Comparison of ENCODE assay signal across 9 cellular contexts in genomic region chr7:29883462-29884398, GRCh38.
A peak's percentile ranks its signal among the peaks of the same experiment; 100 is the strongest.
DNase-seq lines count a peak whose midpoint lies in the region; ATAC-seq and TF ChIP-seq lines count a peak whose summit lies in the region.
"Had no signal": no experiment of that assay in that cellular context is flagged by ENCODE, and none has a peak within 500 bp of the region (broad histone marks: within the 10 kb centered on the region; RNA-seq: fewer than 3 reads in every experiment).

No MANE protein-coding gene starts in this region.

- ATAC-seq in GM19397 (IDR thresholded peaks at IDR 0.05; ENCODE audit: unreplicated experiment) (no peak), GM18511 (IDR thresholded peaks at IDR 0.05; ENCODE audit: unreplicated experiment) (no peak), HG03521 (IDR thresholded peaks at IDR 0.05; ENCODE audit: unreplicated experiment) (no peak), HG03571 (IDR thresholded peaks at IDR 0.05; ENCODE audit: unreplicated experiment) (no peak)

- no peak for DNase-seq in CD14-positive monocyte (ENCODE audit: low spot score)
- DNase-seq in NCI-H2196 (lab: John Stamatoyannopoulos, UW; ENCODE audit: unreplicated experiment), result peak; percentile 43
- DNase-seq in epithelial cell of proximal tubule (ENCODE audit: low read depth), result no peak
- DNase-seq in nephron progenitor cell, result peak; percentile 41
- DNase-seq: Karpas-422 had no signal

- no peak for TF ChIP-seq CTCF in CD14-positive monocyte (IDR thresholded peaks at IDR 0.05)
- no peak for TF ChIP-seq CTCF in epithelial cell of proximal tubule (conservative IDR thresholded peaks at IDR 0.05; ENCODE audit: low read depth, low read length)
- TF ChIP-seq CTCF in nephron progenitor cell (IDR thresholded peaks at IDR 0.05), result no peak

- H3K36me3 Mint-ChIP-seq in CD14-positive monocyte (peaks cover 0 to 2% of the 10 kb centered on the region in 2 donors), nephron progenitor cell (ENCODE audit: low read depth) (peaks cover 10% of the 10 kb centered on the region)

- H3K4me1 Mint-ChIP-seq in CD14-positive monocyte, result peaks cover 13% of the 10 kb centered on the region
- peaks cover 19% of the 10 kb centered on the region for H3K4me1 Mint-ChIP-seq in nephron progenitor cell

- H3K4me3 Mint-ChIP-seq in CD14-positive monocyte (peak overlapping the region; percentile 54 to 72), nephron progenitor cell (peak overlapping the region; percentile 70)

- no peaks in the 10 kb centered on the region for H3K9me3 Mint-ChIP-seq in CD14-positive monocyte
- H3K9me3 Mint-ChIP-seq in nephron progenitor cell, result no peaks in the 10 kb centered on the region

- H3K27me3 Mint-ChIP-seq in CD14-positive monocyte (ENCODE audit: low read depth in 3 of 3) (peaks cover 23 to 28% (median 24%) of the 10 kb centered on the region in 3 donors), nephron progenitor cell (ENCODE audit: low read depth, poor library complexity) (peaks cover 45% of the 10 kb centered on the region)

- H3K4me3 ChIP-seq in epithelial cell of proximal tubule (ENCODE audit: low read depth, low read length), result peak overlapping the region; percentile 14

- intact Hi-C loops in CD14-positive monocyte (cut with micrococcal nuclease), result loop anchor here in 1 of 2 donors (10.0 kb wide), 1 partner anchor 181 kb away; no protein-coding TSS in a partner anchor

- H3K27ac Mint-ChIP-seq in CD14-positive monocyte (no peak overlapping the region), nephron progenitor cell (no peak overlapping the region)

Comparison
In these comparisons a context has a peak if more than half of its experiments do, and no peak if none do; other contexts are left out.
1. DNase-seq: peak in NCI-H2196 (single experiment) and nephron progenitor cell (single experiment); none in CD14-positive monocyte (single experiment) and epithelial cell of proximal tubule (single experiment).